3 cellular contexts compared by ENCODE assay signal in the genomic region with DNA sequence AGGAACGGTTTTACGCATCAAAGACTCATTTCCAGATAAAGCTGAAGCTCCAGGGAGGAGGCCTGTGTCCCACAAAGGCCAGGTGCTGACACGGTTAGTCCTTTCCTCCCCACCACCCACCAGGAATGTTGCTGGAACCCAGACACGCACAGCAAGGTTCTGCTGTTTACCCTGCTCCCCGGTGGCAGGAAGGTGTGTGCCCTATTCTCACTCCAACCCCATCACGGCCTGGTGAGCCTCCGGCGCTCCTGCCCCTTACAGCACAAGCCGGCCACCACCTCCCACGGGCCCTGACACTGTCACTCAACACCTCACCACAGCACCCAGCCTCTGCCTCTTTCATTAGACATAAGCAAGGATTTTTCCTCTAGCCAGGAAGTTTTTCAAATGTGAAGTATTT.
A peak's percentile ranks its signal among the peaks of the same experiment; 100 is the strongest.
TF ChIP-seq lines count a peak whose summit lies in the region.

No MANE protein-coding gene starts in this region.

TF ChIP-seq in IMR-90, 13 proteins besides CTCF, POLR2A, EP300 and RAD21:
- TF ChIP-seq CHD1 (IDR thresholded peaks at IDR 0.05; ENCODE audit: low read depth, low read length) (no peak), MAZ (IDR thresholded peaks at IDR 0.05; ENCODE audit: borderline replicate concordance, low read depth, low read length) (no peak), RCOR1 (IDR thresholded peaks at IDR 0.05; ENCODE audit: insufficient replicate concordance, low read length) (no peak), FOS (IDR thresholded peaks at IDR 0.05; ENCODE audit: low read depth, low read length) (no peak), MXI1 (IDR thresholded peaks at IDR 0.05; ENCODE audit: borderline replicate concordance, low read depth, low read length) (no peak), USF2 (IDR thresholded peaks at IDR 0.05; ENCODE audit: low read depth, low read length) (no peak), RFX5 (IDR thresholded peaks at IDR 0.05; ENCODE audit: low read depth, low read length) (no peak), ELK1 (IDR thresholded peaks at IDR 0.05; ENCODE audit: borderline replicate concordance, low read depth, low read length) (no peak), MAFK (IDR thresholded peaks at IDR 0.05; ENCODE audit: low read depth, low read length) (no peak), BHLHE40 (IDR thresholded peaks at IDR 0.05; ENCODE audit: low read depth, low read length) (no peak), SMC3 (IDR thresholded peaks at IDR 0.05; ENCODE audit: low read depth, low read length) (no peak), CEBPB (IDR thresholded peaks at IDR 0.05; ENCODE audit: low read depth, low read length) (no peak), NFE2L2 (IDR thresholded peaks at IDR 0.05; ENCODE audit: low read depth, low read length) (no peak)

TF ChIP-seq in GM12878, 131 proteins besides CTCF, POLR2A, EP300 and RAD21:
- no peak for TF ChIP-seq SIX5 (IDR thresholded peaks at IDR 0.05; ENCODE audit: low read depth, low read length, severe bottlenecking)
- no peak for TF ChIP-seq ATF7 (IDR thresholded peaks at IDR 0.05; ENCODE audit: low read depth)
- TF ChIP-seq NFYA (IDR thresholded peaks at IDR 0.05; ENCODE audit: borderline replicate concordance, low read depth, low read length): no peak
- TF ChIP-seq USF2 (IDR thresholded peaks at IDR 0.05; ENCODE audit: borderline replicate concordance, low read depth, low read length): no peak
- TF ChIP-seq PKNOX1 (IDR thresholded peaks at IDR 0.05): peak; percentile 14; the same call in 1 of the 2 replicates
- TF ChIP-seq IRF5 (IDR thresholded peaks at IDR 0.05; ENCODE audit: borderline replicate concordance): no peak
- TF ChIP-seq PBX3 (IDR thresholded peaks at IDR 0.05; ENCODE audit: insufficient replicate concordance, low read depth, low read length): peak; percentile 45
- TF ChIP-seq JUNB (IDR thresholded peaks at IDR 0.05): no peak
- TF ChIP-seq POLR2AphosphoS5 (IDR thresholded peaks at IDR 0.05; ENCODE audit: low read length): no peak

TF ChIP-seq in HepG2, 621 proteins besides CTCF, POLR2A, EP300 and RAD21 (continues in another document):
- TF ChIP-seq ZNF687 (CRISPR knock-in tag; IDR thresholded peaks at IDR 0.05) (peak; percentile 48; the same call in 1 of the 2 replicates), DNMT1 (CRISPR knock-in tag; IDR thresholded peaks at IDR 0.05) (0 out of 2 replicates have a peak, but pooled peaks have one; percentile 54), AHDC1 (CRISPR knock-in tag; IDR thresholded peaks at IDR 0.05; ENCODE audit: borderline replicate concordance) (0 out of 2 replicates have a peak, but pooled peaks have one; percentile 21), RBM22 (optimal IDR thresholded peaks at IDR 0.05; ENCODE audit: low read length) (peak; percentile 8), MEIS2 (CRISPR knock-in tag; IDR thresholded peaks at IDR 0.05) (peak; percentile 6; the same call in 1 of the 2 replicates), BRCA1 (CRISPR knock-in tag; IDR thresholded peaks at IDR 0.05) (no peak), ZNF891 (CRISPR knock-in tag; IDR thresholded peaks at IDR 0.05) (0 out of 2 replicates have a peak, but pooled peaks have one; percentile 11), FOXA1 (IDR thresholded peaks at IDR 0.05) (no peak), FOXA1 (CRISPR knock-in tag; IDR thresholded peaks at IDR 0.05) (0 out of 2 replicates have a peak, but pooled peaks have one; percentile 34), TBL1XR1 (IDR thresholded peaks at IDR 0.05; ENCODE audit: borderline replicate concordance, low read length, partially characterized antibody) (peak; percentile 24), USF2 (IDR thresholded peaks at IDR 0.05; ENCODE audit: low read depth, low read length) (no peak), USF2 (CRISPR knock-in tag; IDR thresholded peaks at IDR 0.05; ENCODE audit: borderline replicate concordance) (no peak), HOXA5 (CRISPR knock-in tag; IDR thresholded peaks at IDR 0.05) (no peak), NFKB2 (CRISPR knock-in tag; IDR thresholded peaks at IDR 0.05; ENCODE audit: borderline replicate concordance) (0 out of 2 replicates have a peak, but pooled peaks have one; percentile 9), FOSL2 (CRISPR knock-in tag; IDR thresholded peaks at IDR 0.05) (no peak), ZNF768 (CRISPR knock-in tag; IDR thresholded peaks at IDR 0.05) (peak; percentile 64; the same call in 1 of the 2 replicates), ZBTB38 (CRISPR knock-in tag; IDR thresholded peaks at IDR 0.05) (0 out of 2 replicates have a peak, but pooled peaks have one; percentile 27), AKAP8 (CRISPR knock-in tag; IDR thresholded peaks at IDR 0.05) (0 out of 2 replicates have a peak, but pooled peaks have one; percentile 27), KMT2A (CRISPR knock-in tag; IDR thresholded peaks at IDR 0.05) (0 out of 2 replicates have a peak, but pooled peaks have one; percentile 36), ZNF737 (CRISPR knock-in tag; IDR thresholded peaks at IDR 0.05; ENCODE audit: borderline replicate concordance) (no peak), MTA1 (CRISPR knock-in tag; IDR thresholded peaks at IDR 0.05; ENCODE audit: borderline replicate concordance) (0 out of 2 replicates have a peak, but pooled peaks have one; percentile 17), ARNT2 (CRISPR knock-in tag; IDR thresholded peaks at IDR 0.05; ENCODE audit: low read depth) (no peak), FOXP4 (CRISPR knock-in tag; IDR thresholded peaks at IDR 0.05) (0 out of 2 replicates have a peak, but pooled peaks have one; percentile 1), ZNF556 (CRISPR knock-in tag; IDR thresholded peaks at IDR 0.05; ENCODE audit: borderline replicate concordance) (0 out of 2 replicates have a peak, but pooled peaks have one; percentile 25), ZNF224 (CRISPR knock-in tag; IDR thresholded peaks at IDR 0.05) (no peak), SIN3A (IDR thresholded peaks at IDR 0.05; ENCODE audit: borderline replicate concordance, low read depth, low read length) (no peak)
- TF ChIP-seq, protein P1, sequence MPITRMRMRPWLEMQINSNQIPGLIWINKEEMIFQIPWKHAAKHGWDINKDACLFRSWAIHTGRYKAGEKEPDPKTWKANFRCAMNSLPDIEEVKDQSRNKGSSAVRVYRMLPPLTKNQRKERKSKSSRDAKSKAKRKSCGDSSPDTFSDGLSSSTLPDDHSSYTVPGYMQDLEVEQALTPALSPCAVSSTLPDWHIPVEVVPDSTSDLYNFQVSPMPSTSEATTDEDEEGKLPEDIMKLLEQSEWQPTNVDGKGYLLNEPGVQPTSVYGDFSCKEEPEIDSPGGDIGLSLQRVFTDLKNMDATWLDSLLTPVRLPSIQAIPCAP (CRISPR knock-in tag; IDR thresholded peaks at IDR 0.05; ENCODE audit: low read depth): no peak
- TF ChIP-seq, protein P2, sequence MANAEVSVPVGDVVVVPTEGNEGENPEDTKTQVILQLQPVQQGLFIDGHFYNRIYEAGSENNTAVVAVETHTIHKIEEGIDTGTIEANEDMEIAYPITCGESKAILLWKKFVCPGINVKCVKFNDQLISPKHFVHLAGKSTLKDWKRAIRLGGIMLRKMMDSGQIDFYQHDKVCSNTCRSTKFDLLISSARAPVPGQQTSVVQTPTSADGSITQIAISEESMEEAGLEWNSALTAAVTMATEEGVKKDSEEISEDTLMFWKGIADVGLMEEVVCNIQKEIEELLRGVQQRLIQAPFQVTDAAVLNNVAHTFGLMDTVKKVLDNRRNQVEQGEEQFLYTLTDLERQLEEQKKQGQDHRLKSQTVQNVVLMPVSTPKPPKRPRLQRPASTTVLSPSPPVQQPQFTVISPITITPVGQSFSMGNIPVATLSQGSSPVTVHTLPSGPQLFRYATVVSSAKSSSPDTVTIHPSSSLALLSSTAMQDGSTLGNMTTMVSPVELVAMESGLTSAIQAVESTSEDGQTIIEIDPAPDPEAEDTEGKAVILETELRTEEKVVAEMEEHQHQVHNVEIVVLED (CRISPR knock-in tag; IDR thresholded peaks at IDR 0.05; ENCODE audit: borderline replicate concordance): 0 out of 2 replicates have a peak, but pooled peaks have one; percentile 2
